15 cellular contexts compared by ENCODE assay signal in the genomic region with DNA sequence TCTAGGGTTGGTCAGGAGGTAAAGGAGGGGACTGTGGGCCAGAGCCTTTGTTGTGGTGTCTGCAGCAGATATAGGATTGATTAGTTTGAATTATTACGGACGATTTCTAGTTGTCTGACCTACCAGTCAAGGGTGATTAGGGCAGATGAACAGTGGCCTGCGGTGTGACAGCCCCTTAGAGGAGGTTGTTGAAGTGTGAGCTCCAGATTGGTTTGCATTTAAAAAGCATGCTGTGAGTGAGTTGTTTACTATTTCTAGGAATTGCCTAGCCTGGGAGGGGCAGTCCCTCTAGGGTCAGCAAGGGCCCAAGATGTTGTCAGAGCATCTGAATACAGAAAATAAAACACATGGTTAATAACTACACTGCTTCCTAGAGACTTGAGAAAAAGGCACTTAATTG.
DNase-seq lines count a peak whose midpoint lies in the region; ATAC-seq and TF ChIP-seq lines count a peak whose summit lies in the region.
"Had no signal": no experiment of that assay in that cellular context is flagged by ENCODE, and none has a peak within 500 bp of the region (broad histone marks: within the 10 kb centered on the region; RNA-seq: fewer than 3 reads in every experiment).

No MANE protein-coding gene starts in this region.

- H3K27ac Mint-ChIP-seq in WTC11 = peak overlapping the region; percentile 64; the same call in 1 of the 2 replicates
- H3K27ac Mint-ChIP-seq: CD4-positive, CD25-positive, alpha-beta regulatory T cell; CD8-positive, alpha-beta memory T cell had no signal

- TF ChIP-seq CTCF in WTC11 (IDR thresholded peaks at IDR 0.05) = no peak

- POLR2A ChIA-PET in WTC11 (lab: Charles Lee) = no interaction called here

- 0 out of 2 replicates have a peak, but pooled peaks cover 4% of the 10 kb centered on the region for H3K9me3 Mint-ChIP-seq in WTC11

- H3K4me3 ChIP-seq in H7 (ENCODE audit: insufficient read depth, low read depth, low read length) (no peak overlapping the region), iPS-18c (ENCODE audit: insufficient read depth, low read depth, low read length) (peak overlapping the region; percentile 15; the same call in 1 of the 2 replicates)
- H3K4me3 ChIP-seq: GM23248, HAP-1 had no signal

- H3K36me3 Mint-ChIP-seq in WTC11 = peaks cover 10% of the 10 kb centered on the region
- H3K36me3 Mint-ChIP-seq: CD8-positive, alpha-beta memory T cell had no signal

- peak; percentile 74 for ATAC-seq in WTC11
- no peak for ATAC-seq in Right ventricle myocardium inferior

- peaks cover 33% of the 10 kb centered on the region for H3K4me1 Mint-ChIP-seq in WTC11
- H3K4me1 Mint-ChIP-seq: CD4-positive, CD25-positive, alpha-beta regulatory T cell; CD8-positive, alpha-beta memory T cell had no signal

- H3K27me3 Mint-ChIP-seq in WTC11 (ENCODE audit: low read depth) = no peaks in the 10 kb centered on the region
- H3K27me3 Mint-ChIP-seq: CD4-positive, CD25-positive, alpha-beta regulatory T cell had no signal

- H3K9me3 ChIP-seq in iPS-18c (ENCODE audit: control insufficient read depth, insufficient read depth, low read length) = peaks cover 2% of the 10 kb centered on the region
- H3K9me3 ChIP-seq: BE2C, HAP-1 had no signal

- no peak overlapping the region for H3K4me3 Mint-ChIP-seq in WTC11
- H3K4me3 Mint-ChIP-seq: CD4-positive, CD25-positive, alpha-beta regulatory T cell; CD8-positive, alpha-beta memory T cell had no signal

- CTCF ChIA-PET in WTC11 (lab: Charles Lee) = interaction anchor here (0.7 kb wide), 1 partner anchor 556 kb away, joined by 3 read pairs; no protein-coding TSS in a partner anchor

- intact Hi-C loops in Right ventricle myocardium inferior (cut with DNase I) = no loop called here

- H3K36me3 ChIP-seq in H7 (replicated peaks; ENCODE audit: control insufficient read depth, insufficient read depth, low read length) = no peaks in the 10 kb centered on the region
- H3K36me3 ChIP-seq: BE2C, HAP-1 had no signal

- DNase-seq in H7 (peak; percentile 18), WTC11 (ENCODE audit: low spot score) (no peak), NCI-H2196 (lab: John Stamatoyannopoulos, UW; ENCODE audit: unreplicated experiment) (no peak), NOMO-1 treated with DMSO at 0.1 percent for 48 hours (lab: John Stamatoyannopoulos, UW; ENCODE audit: unreplicated experiment) (no peak), Right ventricle myocardium inferior (ENCODE audit: missing footprints) (no peak)
- DNase-seq: ACHN; BE2C; C1 segment of cervical spinal cord; CD4-positive, CD25-positive, alpha-beta regulatory T cell; CD8-positive, alpha-beta memory T cell; COR-L47; GDM1; GM23248 had no signal

- H3K27me3 ChIP-seq in H7 (ENCODE audit: control insufficient read depth, insufficient read depth, low read length) = no peaks in the 10 kb centered on the region
- H3K27me3 ChIP-seq: BE2C had no signal

TF ChIP-seq in WTC11, 78 proteins besides CTCF, POLR2A, EP300 and RAD21:
- no peak for TF ChIP-seq ZNF423 (CRISPR knock-in tag; IDR thresholded peaks at IDR 0.05)
- peak; percentile 66; the same call in 1 of the 2 replicates for TF ChIP-seq FOXK1 (CRISPR knock-in tag; IDR thresholded peaks at IDR 0.05)
- TF ChIP-seq, protein P1, sequence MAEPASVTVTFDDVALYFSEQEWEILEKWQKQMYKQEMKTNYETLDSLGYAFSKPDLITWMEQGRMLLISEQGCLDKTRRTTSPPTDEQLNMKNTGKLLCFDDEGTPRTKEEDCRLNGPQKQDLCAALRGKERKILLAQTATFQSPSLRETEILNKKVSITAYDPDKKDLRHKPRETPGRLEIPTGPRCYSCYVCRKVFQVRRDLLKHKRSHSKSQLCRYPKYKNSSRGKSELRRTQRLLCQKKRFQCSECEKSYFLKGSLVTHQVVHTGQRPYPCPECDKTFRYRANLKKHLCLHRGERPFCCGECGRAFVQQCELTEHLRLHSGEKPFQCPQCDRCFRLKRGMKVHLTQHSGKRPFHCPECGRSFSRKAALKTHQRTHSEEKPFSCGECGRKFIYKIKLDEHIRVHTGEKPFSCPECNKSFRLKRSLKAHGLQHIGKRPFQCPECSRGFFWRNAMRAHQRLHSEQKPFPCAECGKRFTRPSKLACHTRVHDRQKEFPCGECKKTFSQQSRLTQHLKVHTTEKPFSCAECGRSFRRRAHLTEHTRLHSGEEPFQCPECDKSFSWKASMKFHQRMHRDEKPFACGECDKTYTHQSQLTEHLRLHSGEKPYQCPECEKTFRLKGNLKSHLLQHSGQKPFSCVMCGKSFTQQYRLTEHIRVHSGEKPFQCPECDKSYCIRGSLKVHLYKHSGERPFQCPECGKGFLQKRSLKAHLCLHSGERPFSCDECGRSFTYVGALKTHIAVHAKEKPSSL (CRISPR knock-in tag; conservative IDR thresholded peaks at IDR 0.05) = no peak
